In genomic region chr7:50529093-50529862, GRCh38 we compare ENCODE assay signal across 17 cellular contexts. TPM values are rescaled to one million over a fixed set of nuclear protein-coding genes. Genes with fewer than 3 reads are reported as not detected.
DNase-seq lines count a peak whose midpoint lies in the region; ATAC-seq, FAIRE-seq and TF ChIP-seq lines count a peak whose summit lies in the region.
"Had no signal": no experiment of that assay in that cellular context is flagged by ENCODE, and none has a peak within 500 bp of the region (broad histone marks: within the 10 kb centered on the region; RNA-seq: fewer than 3 reads in every experiment).

No MANE protein-coding gene starts in this region.

- peak; percentile 50 for DNase-seq in coronary artery (ENCODE audit: low spot score)
- DNase-seq in HepG2 (ENCODE audit: low spot score) = no peak
- DNase-seq in neuronal stem cell (ENCODE audit: low spot score) = no peak
- no peak for DNase-seq in AG20443 (ENCODE audit: low spot score)
- DNase-seq in foreskin fibroblast = no peak
- no peak for DNase-seq in hippocampal formation (lab: John Stamatoyannopoulos, UW)
- no peak for DNase-seq in mesothelial cell of epicardium (ENCODE audit: low spot score in 2 of 2, unreplicated experiment in 2 of 2)
- DNase-seq: CD8-positive, alpha-beta memory T cell; DMS53; GF-D8 had no signal

- H3K9ac ChIP-seq in HepG2 (ENCODE audit: insufficient read depth, low read depth, low read length) (peak overlapping the region; percentile 26; the same call in 1 of the 2 replicates), neuronal stem cell (ENCODE audit: low read depth, low read length, poor library complexity) (no peak overlapping the region)
- H3K9ac ChIP-seq: BLaER1 had no signal

- no peak overlapping the region for H3K4me3 Mint-ChIP-seq in mesothelial cell of epicardium
- H3K4me3 Mint-ChIP-seq: CD8-positive, alpha-beta memory T cell had no signal

- WGBS in HepG2 (ENCODE audit: low lambda C conversion rate) = 86% methylated on average over 15 of the region's 15 CpGs
- WGBS in neuronal stem cell (ENCODE audit: extremely low coverage in 2 of 2, insufficient read length in 2 of 2, insufficient replicate concordance in 1 of 2), 2 donors = no CpG with 5 or more reads among the region's 15 CpGs

- no peaks in the 10 kb centered on the region for H3K79me2 ChIP-seq in HepG2 (ENCODE audit: insufficient read depth, low read length)

- H3K4me1 ChIP-seq in HepG2 (ENCODE audit: insufficient read depth, low read length) = peaks cover 44% of the 10 kb centered on the region
- H3K4me1 ChIP-seq in neuronal stem cell (ENCODE audit: control insufficient read depth in 2 of 2, insufficient read depth in 1 of 2, low read depth in 1 of 2, low read length in 2 of 2) = peaks cover 3 to 10% of the 10 kb centered on the region in 2 donors
- H3K4me1 ChIP-seq: BLaER1 had no signal

- H2BK5ac ChIP-seq in neuronal stem cell (ENCODE audit: low read length) = no peak overlapping the region

- H2BK12ac ChIP-seq in neuronal stem cell (ENCODE audit: low read length) = no peak overlapping the region

- no TSS peak for BruUV-seq in HepG2 (replicated peaks; lab: Mats Ljungman, UMichigan)

- no peak overlapping the region for H3K27ac Mint-ChIP-seq in mesothelial cell of epicardium
- H3K27ac Mint-ChIP-seq: CD8-positive, alpha-beta memory T cell had no signal

- H3K36me3 ChIP-seq in HepG2 (replicated peaks in 1 of 2; ENCODE audit: control insufficient read depth in 1 of 2, insufficient read depth in 2 of 2, low read length in 2 of 2) (peaks cover 1 to 12% of the 10 kb centered on the region in 2 experiments; a peak in 3 of 5 replicates), neuronal stem cell (replicated peaks in 1 of 2; ENCODE audit: control insufficient read depth in 2 of 2, insufficient read depth in 2 of 2, low read length in 2 of 2) (no peaks in the 10 kb centered on the region)
- H3K36me3 ChIP-seq: BLaER1 had no signal

- no peak overlapping the region for H2BK120ac ChIP-seq in neuronal stem cell (ENCODE audit: low read depth, low read length)

- H2AK5ac ChIP-seq in neuronal stem cell (ENCODE audit: low read depth, low read length) = no peak overlapping the region

- TF ChIP-seq EP300 in HepG2 (IDR thresholded peaks at IDR 0.05; ENCODE audit: low read depth in 2 of 2, low read length in 2 of 2) (no peak), HepG2 (CRISPR knock-in tag; IDR thresholded peaks at IDR 0.05; ENCODE audit: borderline replicate concordance) (no peak)

- intact Hi-C loops in HepG2 (cut with micrococcal nuclease; ENCODE audit: unreplicated experiment) = loop anchor here (2.0 kb wide), 1 partner anchor 32 kb away; no protein-coding TSS in a partner anchor

- H3K79me1 ChIP-seq in neuronal stem cell (ENCODE audit: low read depth, low read length) = no peaks in the 10 kb centered on the region

- CTCF ChIA-PET in HepG2 (lab: Yijun Ruan, JAX; ENCODE audit: low intra/inter-chr PET ratio, low total read pairs) = no interaction called here

- peak overlapping the region; percentile 11 for H3K18ac ChIP-seq in neuronal stem cell (ENCODE audit: low read length)

- H4K91ac ChIP-seq in neuronal stem cell (ENCODE audit: low read depth, low read length, poor library complexity) = no peak overlapping the region

- peaks cover 5% of the 10 kb centered on the region for H3K27me3 Mint-ChIP-seq in mesothelial cell of epicardium (ENCODE audit: low read depth)

- H2BK15ac ChIP-seq in neuronal stem cell (ENCODE audit: low read length) = no peak overlapping the region

- H4K8ac ChIP-seq in neuronal stem cell (ENCODE audit: low read depth, low read length) = no peak overlapping the region

- H3K4ac ChIP-seq in neuronal stem cell (ENCODE audit: low read length) = no peak overlapping the region

- H3K9me3 Mint-ChIP-seq in mesothelial cell of epicardium = peaks cover 12% of the 10 kb centered on the region
- H3K9me3 Mint-ChIP-seq: CD8-positive, alpha-beta memory T cell had no signal

- no peak for TF ChIP-seq POLR2A in HepG2 (IDR thresholded peaks at IDR 0.05; ENCODE audit: insufficient read depth in 1 of 2, low read depth in 2 of 2, low read length in 2 of 2)

- H2AFZ ChIP-seq in HepG2 (ENCODE audit: low read length) (peak overlapping the region; percentile 88), neuronal stem cell (ENCODE audit: low read length) (no peak overlapping the region)

- POLR2A ChIA-PET in HepG2 (lab: Yijun Ruan, JAX) = interaction anchor here (1.0 to 2.0 kb wide), 5 partner anchors 16 to 86 kb away, joined by 3 to 11 read pairs (median 6); partner anchors contain the start of gene DDC

- no peak overlapping the region for H3K14ac ChIP-seq in neuronal stem cell (ENCODE audit: low read length)

- H3K27me3 ChIP-seq in HepG2 (ENCODE audit: control insufficient read depth in 1 of 2, insufficient read depth in 2 of 2, low read length in 2 of 2) (no peaks in the 10 kb centered on the region), neuronal stem cell (ENCODE audit: control insufficient read depth in 3 of 3, insufficient read depth in 3 of 3, low read depth in 1 of 3, low read length in 3 of 3) (peaks cover 0 to 9% (median 0%) of the 10 kb centered on the region in 3 experiments)
- H3K27me3 ChIP-seq: BLaER1 had no signal

- no peaks in the 10 kb centered on the region for H4K20me1 ChIP-seq in HepG2 (ENCODE audit: insufficient read depth, low read length)
- H4K20me1 ChIP-seq: BLaER1 had no signal

- H3K4me2 ChIP-seq in HepG2 (ENCODE audit: low read depth, low read length) = peak overlapping the region; percentile 51
- H3K4me2 ChIP-seq in neuronal stem cell (ENCODE audit: insufficient read depth, low read length, poor library complexity, severe bottlenecking) = no peak overlapping the region
- H3K4me2 ChIP-seq: A549, BLaER1 had no signal

- H3K36me3 Mint-ChIP-seq in mesothelial cell of epicardium = no peaks in the 10 kb centered on the region
- H3K36me3 Mint-ChIP-seq: CD8-positive, alpha-beta memory T cell had no signal

- H3K27ac ChIP-seq in coronary artery (no peak overlapping the region), HepG2 (ENCODE audit: extremely low read length, insufficient read depth, low read length) (peak overlapping the region; percentile 72), neuronal stem cell (replicated peaks; ENCODE audit: low read length) (no peak overlapping the region)
- H3K27ac ChIP-seq: BLaER1 had no signal

- no peak overlapping the region for H3K4me3 ChIP-seq in coronary artery
- peak overlapping the region in 1 of 3 experiments; percentile 3; a peak in 1 of 6 replicates for H3K4me3 ChIP-seq in HepG2 (replicated peaks in 1 of 3; ENCODE audit: insufficient read depth in 1 of 3, low read depth in 2 of 3, low read length in 3 of 3)
- H3K4me3 ChIP-seq in neuronal stem cell (ENCODE audit: low read length in 2 of 2) = no peak overlapping the region
- H3K4me3 ChIP-seq in foreskin fibroblast (ENCODE audit: low read depth in 1 of 2, low read length in 2 of 2) = no peak overlapping the region
- H3K4me3 ChIP-seq: A549, BLaER1 had no signal

- TF ChIP-seq RAD21 in HepG2 (CRISPR knock-in tag; IDR thresholded peaks at IDR 0.05) = no peak

- peaks cover 7% of the 10 kb centered on the region for H3K4me1 Mint-ChIP-seq in mesothelial cell of epicardium
- H3K4me1 Mint-ChIP-seq: CD8-positive, alpha-beta memory T cell had no signal

- ATAC-seq in HepG2 = peak; percentile 35
- ATAC-seq: HCT116 had no signal

- no peak for TF ChIP-seq CTCF in coronary artery (IDR thresholded peaks at IDR 0.05)
- no peak for TF ChIP-seq CTCF in HepG2 (CRISPR knock-in tag; IDR thresholded peaks at IDR 0.05)
- no peak for TF ChIP-seq CTCF in foreskin fibroblast (IDR thresholded peaks at IDR 0.05; ENCODE audit: low read depth, low read length)
- TF ChIP-seq CTCF in mesothelial cell of epicardium (IDR thresholded peaks at IDR 0.05; ENCODE audit: unreplicated experiment) = no peak

- in situ Hi-C loops in HepG2 (cut with HindIII; ENCODE audit: extremely low pct_ligation_motif_present, low pct_unique_long_range_greater_than_20kb) = no loop called here

- no peak for FAIRE-seq in HepG2 (lab: Jason Lieb, UNC)
- FAIRE-seq: A549, GM19239, H54, HTR-8/SVneo had no signal

- H3K9me3 ChIP-seq in HepG2 (ENCODE audit: low read length) (no peaks in the 10 kb centered on the region), neuronal stem cell (replicated peaks in 1 of 2; ENCODE audit: control insufficient read depth in 2 of 2, insufficient read depth in 1 of 2, low read depth in 1 of 2, low read length in 2 of 2) (no peaks in the 10 kb centered on the region)
- H3K9me3 ChIP-seq: A549, BLaER1 had no signal

- H3K23ac ChIP-seq in neuronal stem cell (ENCODE audit: low read depth, low read length, poor library complexity) = no peak overlapping the region

TF ChIP-seq in HepG2, 621 proteins besides CTCF, POLR2A, EP300 and RAD21 (continues in another document):
- TF ChIP-seq ZNF839 (CRISPR knock-in tag; IDR thresholded peaks at IDR 0.05; ENCODE audit: borderline replicate concordance) (no peak), ZSCAN20 (CRISPR knock-in tag; IDR thresholded peaks at IDR 0.05; ENCODE audit: borderline replicate concordance) (no peak), CAMTA2 (CRISPR knock-in tag; IDR thresholded peaks at IDR 0.05; ENCODE audit: borderline replicate concordance) (no peak)

RNA-seq across cellular contexts. Expression of gene DDC, which starts 35.9 kb away (rescaled TPM):
- total RNA-seq in HepG2 (2016; rRNA removed; fragmentation: Illumina TruSeq; extraction: Trizol) (93.3 and 126 TPM in 2 replicates), mesothelial cell of epicardium (not detected in 3 replicates)
- 23.4 and 29.3 TPM in 2 replicates for total RNA-seq in HepG2 (2016; cell fraction: cytosol; rRNA removed; fragmentation: Illumina TruSeq; extraction: Trizol; ENCODE audit: low read depth)
- total RNA-seq in HepG2 (2016; cell fraction: insoluble cytoplasmic fraction; rRNA removed; fragmentation: Illumina TruSeq; extraction: Trizol) = 98.6 and 126 TPM in 2 replicates
- total RNA-seq in HepG2 (2016; cell fraction: membrane; rRNA removed; fragmentation: Illumina TruSeq; extraction: Trizol) = 43.9 and 45.3 TPM in 2 replicates
- 63.9 and 66.7 TPM in 2 replicates for total RNA-seq in HepG2 (2016; cell fraction: nucleus; rRNA removed; fragmentation: Illumina TruSeq; extraction: Trizol)
- 10.1 and 11.7 TPM in 2 replicates for polyA plus RNA-seq in HepG2 (2011; rRNA removed)
- polyA plus RNA-seq in HepG2 (2011; cell fraction: cytosol; rRNA removed) = 10.8 and 11.7 TPM in 2 replicates
- polyA plus RNA-seq in HepG2 (2011; cell fraction: nucleus; rRNA removed) = 7.3 and 9.2 TPM in 2 replicates
- 25.0 and 51.6 TPM in 2 replicates for polyA plus RNA-seq in HepG2 (2012)
- polyA plus RNA-seq in HepG2 (2016; cell fraction: cytosol; fragmentation: Illumina TruSeq; extraction: Trizol; ENCODE audit: low read depth) = 17.2 and 21.3 TPM in 2 replicates
- polyA plus RNA-seq in HepG2 (2016; cell fraction: insoluble cytoplasmic fraction; fragmentation: Illumina TruSeq; extraction: Trizol; ENCODE audit: low read depth) = 93.5 and 100 TPM in 2 replicates
- 22.3 and 29.4 TPM in 2 replicates for polyA plus RNA-seq in HepG2 (2016; cell fraction: membrane; fragmentation: Illumina TruSeq; extraction: Trizol; ENCODE audit: low read depth)
- polyA plus RNA-seq in HepG2 (2016; cell fraction: nucleus; fragmentation: Illumina TruSeq; extraction: Trizol; ENCODE audit: insufficient read depth, low read depth) = 62.4 and 68.1 TPM in 2 replicates
- 14.2 TPM in 1 of 2 replicates, not detected in the other for polyA minus RNA-seq in HepG2 (2011; rRNA and poly(A)+ RNA removed; ENCODE audit: low replicate concordance)
- polyA minus RNA-seq in HepG2 (2011; cell fraction: cytosol; rRNA and poly(A)+ RNA removed) = 6.2 and 7.7 TPM in 2 replicates
- 10.3 and 12.4 TPM in 2 replicates for polyA minus RNA-seq in HepG2 (2011; cell fraction: nucleus; rRNA and poly(A)+ RNA removed)
- polyA plus RNA-seq in neuronal stem cell (2013, experiment 1 of 2) = not detected
- polyA plus RNA-seq in neuronal stem cell (2013, experiment 2 of 2) = 0.11 TPM
- total RNA-seq: CD8-positive, alpha-beta memory T cell had no signal
- polyA plus RNA-seq: AG04450; CD8-positive, alpha-beta memory T cell had no signal

Comparison
In these comparisons a context has a peak if more than half of its experiments do, and no peak if none do; other contexts are left out.
1. RNA of gene DDC, which starts 35.9 kb away (total RNA-seq): 23.4 to 126 TPM in HepG2; not detected in mesothelial cell of epicardium; every median in the first group is over 10 times any median in the second.